In genomic region chr7:138665249-138665648, GRCh38 we compare ENCODE assay signal across 16 cellular contexts. TPM values are rescaled to one million over a fixed set of nuclear protein-coding genes. Genes with fewer than 3 reads are reported as not detected.
A peak's percentile ranks its signal among the peaks of the same experiment; 100 is the strongest.
DNase-seq lines count a peak whose midpoint lies in the region; ATAC-seq and TF ChIP-seq lines count a peak whose summit lies in the region.
"Had no signal": no experiment of that assay in that cellular context is flagged by ENCODE, and none has a peak within 500 bp of the region (broad histone marks: within the 10 kb centered on the region; RNA-seq: fewer than 3 reads in every experiment).

No MANE protein-coding gene starts in this region.

- H3K4me3 ChIP-seq in hepatocyte, result no peak overlapping the region
- H3K4me3 ChIP-seq: SJSA1 had no signal

- H3K27ac Mint-ChIP-seq in activated T-cell treated with anti-CD3 and anti-CD28 coated beads, Interleukin-2, amount 50 U/mL, for 24 hours, result no peak overlapping the region
- peak overlapping the region; percentile 57 for H3K27ac Mint-ChIP-seq in activated CD8-positive, alpha-beta T cell treated with anti-CD3 and anti-CD28 coated beads, Interleukin-2, amount 10 ng/mL, durations not matched to agents 7 days and 5 days
- H3K27ac Mint-ChIP-seq: dendritic cell treated with granulocyte-macrophage colony-stimulating factor and Interleukin-4, amounts not matched to agents 40 ng/mL and 50 ng/mL, for 4 days had no signal

- no peaks in the 10 kb centered on the region for H3K9me3 ChIP-seq in hepatocyte (ENCODE audit: low read depth)
- H3K9me3 ChIP-seq: esophagus squamous epithelium, neutrophil, SJSA1 had no signal

- peaks cover 28% of the 10 kb centered on the region for H3K4me1 ChIP-seq in hepatocyte (ENCODE audit: insufficient read depth)
- H3K4me1 ChIP-seq: SJSA1 had no signal

- DNase-seq in activated T-cell treated with anti-CD3 and anti-CD28 coated beads, Interleukin-2, amount 50 U/mL, for 24 hours, result no peak
- DNase-seq in activated T-cell treated with anti-CD3 and anti-CD28 coated beads, Interleukin-2, amount 50 U/mL, for 4 hours, result no peak
- no peak for DNase-seq in activated CD8-positive, alpha-beta T cell treated with anti-CD3 and anti-CD28 coated beads, Interleukin-2, amount 10 ng/mL, durations not matched to agents 7 days and 5 days
- DNase-seq in hepatocyte (ENCODE audit: low spot score), result peak; percentile 18
- DNase-seq in retina, result peak; percentile 19
- DNase-seq in medulla oblongata (ENCODE audit: extremely low spot score), result no peak
- DNase-seq: esophagus squamous epithelium, GDM1, IMR-90 had no signal

- H3K9me3 Mint-ChIP-seq in activated T-cell treated with anti-CD3 and anti-CD28 coated beads, Interleukin-2, amount 50 U/mL, for 24 hours, result no peaks in the 10 kb centered on the region
- H3K9me3 Mint-ChIP-seq in activated T-cell treated with anti-CD3 and anti-CD28 coated beads, Interleukin-2, amount 50 U/mL, for 4 hours, result no peaks in the 10 kb centered on the region
- peaks cover 7% of the 10 kb centered on the region for H3K9me3 Mint-ChIP-seq in activated CD8-positive, alpha-beta T cell treated with anti-CD3 and anti-CD28 coated beads, Interleukin-2, amount 10 ng/mL, durations not matched to agents 7 days and 5 days (ENCODE audit: insufficient read depth)
- H3K9me3 Mint-ChIP-seq: dendritic cell treated with granulocyte-macrophage colony-stimulating factor and Interleukin-4, amounts not matched to agents 40 ng/mL and 50 ng/mL, for 4 days had no signal

- 73% methylated on average over 4 of the region's 4 CpGs for WGBS in hepatocyte (ENCODE audit: low lambda C conversion rate, missing lambda C conversion rate)

- no peaks in the 10 kb centered on the region for H3K9me2 ChIP-seq in hepatocyte (replicated peaks; ENCODE audit: insufficient read depth)

- peaks cover 22% of the 10 kb centered on the region for H3K4me1 Mint-ChIP-seq in activated T-cell treated with anti-CD3 and anti-CD28 coated beads, Interleukin-2, amount 50 U/mL, for 24 hours (ENCODE audit: low read depth)
- H3K4me1 Mint-ChIP-seq in activated T-cell treated with anti-CD3 and anti-CD28 coated beads, Interleukin-2, amount 50 U/mL, for 4 hours (ENCODE audit: low read depth), result peaks cover 5% of the 10 kb centered on the region
- peaks cover 26% of the 10 kb centered on the region for H3K4me1 Mint-ChIP-seq in activated CD8-positive, alpha-beta T cell treated with anti-CD3 and anti-CD28 coated beads, Interleukin-2, amount 10 ng/mL, durations not matched to agents 7 days and 5 days (ENCODE audit: low read depth)

- no peaks in the 10 kb centered on the region for H4K20me1 ChIP-seq in hepatocyte (ENCODE audit: insufficient read depth, poor library complexity, severe bottlenecking)

- H3K27me3 Mint-ChIP-seq in activated T-cell treated with anti-CD3 and anti-CD28 coated beads, Interleukin-2, amount 50 U/mL, for 24 hours, result peaks cover 57% of the 10 kb centered on the region
- H3K27me3 Mint-ChIP-seq in activated T-cell treated with anti-CD3 and anti-CD28 coated beads, Interleukin-2, amount 50 U/mL, for 4 hours (ENCODE audit: low read depth), result peaks cover 35% of the 10 kb centered on the region
- H3K27me3 Mint-ChIP-seq in activated CD8-positive, alpha-beta T cell treated with anti-CD3 and anti-CD28 coated beads, Interleukin-2, amount 10 ng/mL, durations not matched to agents 7 days and 5 days (ENCODE audit: low read depth), result peaks cover 32% of the 10 kb centered on the region

- peak overlapping the region; percentile 15 for H3K4me3 Mint-ChIP-seq in activated T-cell treated with anti-CD3 and anti-CD28 coated beads, Interleukin-2, amount 50 U/mL, for 24 hours
- no peak overlapping the region for H3K4me3 Mint-ChIP-seq in activated T-cell treated with anti-CD3 and anti-CD28 coated beads, Interleukin-2, amount 50 U/mL, for 4 hours
- peak overlapping the region; percentile 61 for H3K4me3 Mint-ChIP-seq in activated CD8-positive, alpha-beta T cell treated with anti-CD3 and anti-CD28 coated beads, Interleukin-2, amount 10 ng/mL, durations not matched to agents 7 days and 5 days

- POLR2A ChIA-PET in activated CD8-positive, alpha-beta T cell treated with anti-CD3 and anti-CD28 coated beads, Interleukin-2, amount 10 ng/mL, durations not matched to agents 7 days and 5 days (lab: Charles Lee), result no interaction called here

- no peaks in the 10 kb centered on the region for H3K27me3 ChIP-seq in hepatocyte
- H3K27me3 ChIP-seq: SJSA1 had no signal

- no peaks in the 10 kb centered on the region for H3K36me3 Mint-ChIP-seq in activated T-cell treated with anti-CD3 and anti-CD28 coated beads, Interleukin-2, amount 50 U/mL, for 24 hours (ENCODE audit: low read depth)
- no peaks in the 10 kb centered on the region for H3K36me3 Mint-ChIP-seq in activated T-cell treated with anti-CD3 and anti-CD28 coated beads, Interleukin-2, amount 50 U/mL, for 4 hours (ENCODE audit: insufficient read depth)
- peaks cover under 1% of the 10 kb centered on the region for H3K36me3 Mint-ChIP-seq in activated CD8-positive, alpha-beta T cell treated with anti-CD3 and anti-CD28 coated beads, Interleukin-2, amount 10 ng/mL, durations not matched to agents 7 days and 5 days (ENCODE audit: low read depth)

- H3K79me2 ChIP-seq in hepatocyte, result no peaks in the 10 kb centered on the region

- CTCF ChIA-PET in activated CD8-positive, alpha-beta T cell treated with anti-CD3 and anti-CD28 coated beads, Interleukin-2, amount 10 ng/mL, durations not matched to agents 7 days and 5 days (lab: Charles Lee), result no interaction called here

- TF ChIP-seq CTCF in hepatocyte (IDR thresholded peaks at IDR 0.05; ENCODE audit: poor library complexity), result no peak

- no peak overlapping the region for H2AFZ ChIP-seq in hepatocyte

- no peaks in the 10 kb centered on the region for H3K36me3 ChIP-seq in hepatocyte (replicated peaks; ENCODE audit: insufficient read depth, low read depth)
- H3K36me3 ChIP-seq: esophagus squamous epithelium, neutrophil, SJSA1 had no signal

- ATAC-seq in activated T-cell treated with anti-CD3 and anti-CD28 coated beads, Interleukin-2, amount 50 U/mL, for 4 hours, result no peak
- ATAC-seq in activated CD8-positive, alpha-beta T cell treated with anti-CD3 and anti-CD28 coated beads, Interleukin-2, amount 10 ng/mL, durations not matched to agents 7 days and 5 days, result no peak
- no peak for ATAC-seq in GM21390 (IDR thresholded peaks at IDR 0.05; ENCODE audit: unreplicated experiment)
- ATAC-seq in GM21367 (IDR thresholded peaks at IDR 0.05; ENCODE audit: unreplicated experiment), result no peak

- H3K27ac ChIP-seq in hepatocyte, result peak overlapping the region; percentile 26
- H3K27ac ChIP-seq: esophagus squamous epithelium, neutrophil, SJSA1 had no signal

- H3K4me2 ChIP-seq in hepatocyte, result peak overlapping the region; percentile 86

RNA-seq across cellular contexts. Expression of gene SVOPL, which starts 35.9 kb away (rescaled TPM):
- not detected for total RNA-seq in activated T-cell treated with anti-CD3 and anti-CD28 coated beads, Interleukin-2, amount 50 U/mL, for 4 hours
- total RNA-seq in activated CD8-positive, alpha-beta T cell treated with anti-CD3 and anti-CD28 coated beads, Interleukin-2, amount 10 ng/mL, durations not matched to agents 7 days and 5 days, result 1 to 10 TPM; 3.5 to 4.3 TPM
- total RNA-seq in hepatocyte, result 0.24 and 1.1 TPM in 2 replicates
- polyA plus RNA-seq in hepatocyte, result 0.44 and 0.95 TPM in 2 replicates
- total RNA-seq: IMR-90, SJSA1 had no signal
- polyA plus RNA-seq: AG04450, IMR-90, liver had no signal

Comparison
In these comparisons a context has a peak if more than half of its experiments do, and no peak if none do; other contexts are left out.
1. DNase-seq: peak in hepatocyte (single experiment) and retina (single experiment); none in activated T-cell treated with anti-CD3 and anti-CD28 coated beads, Interleukin-2, amount 50 U/mL, for 24 hours (single experiment), activated T-cell treated with anti-CD3 and anti-CD28 coated beads, Interleukin-2, amount 50 U/mL, for 4 hours (single experiment), activated CD8-positive, alpha-beta T cell treated with anti-CD3 and anti-CD28 coated beads, Interleukin-2, amount 10 ng/mL, durations not matched to agents 7 days and 5 days (single experiment) and medulla oblongata (single experiment).